Comparison of ENCODE assay signal across 20 cellular contexts in the genomic region with DNA sequence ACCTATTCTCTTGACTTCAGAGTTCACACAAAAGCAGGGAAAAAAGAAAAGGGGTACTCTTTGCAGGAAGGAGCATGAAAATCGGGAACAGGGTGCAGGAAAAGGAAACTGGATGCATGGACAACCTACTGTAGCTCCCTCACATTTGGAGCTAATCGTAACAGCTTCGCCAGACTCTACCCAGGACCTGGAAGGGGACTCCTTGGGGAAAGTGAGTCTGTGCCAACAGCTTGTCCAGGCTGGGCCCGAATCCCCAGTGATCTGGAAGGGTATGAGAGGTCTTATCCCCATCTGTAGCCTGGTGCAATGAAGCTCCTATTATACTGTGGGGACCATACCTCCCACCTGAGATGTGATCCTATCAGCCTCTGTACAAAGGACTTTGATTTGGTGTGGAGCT. TPM values are rescaled to one million over a fixed set of nuclear protein-coding genes. Genes with fewer than 3 reads are reported as not detected.
A peak's percentile ranks its signal among the peaks of the same experiment; 100 is the strongest.
DNase-seq lines count a peak whose midpoint lies in the region; FAIRE-seq and TF ChIP-seq lines count a peak whose summit lies in the region.
"Had no signal": no experiment of that assay in that cellular context is flagged by ENCODE, and none has a peak within 500 bp of the region (broad histone marks: within the 10 kb centered on the region; RNA-seq: fewer than 3 reads in every experiment).

No MANE protein-coding gene starts in this region.

- peaks cover 15% of the 10 kb centered on the region for H3K36me3 Mint-ChIP-seq in activated T-cell treated with anti-CD3 and anti-CD28 coated beads, Interleukin-2, amount 50 U/mL, for 24 hours (ENCODE audit: low read depth)
- H3K36me3 Mint-ChIP-seq: IgD-negative memory B cell had no signal

- no peak overlapping the region for H4K8ac ChIP-seq in mesendoderm (ENCODE audit: low read depth, low read length)

- H3K9me3 Mint-ChIP-seq in activated T-cell treated with anti-CD3 and anti-CD28 coated beads, Interleukin-2, amount 50 U/mL, for 24 hours: peaks cover 4% of the 10 kb centered on the region
- H3K9me3 Mint-ChIP-seq: CD4-positive, alpha-beta T cell; IgD-negative memory B cell had no signal

- no peak overlapping the region for H3K18ac ChIP-seq in mesendoderm (ENCODE audit: low read length)

- H3K79me2 ChIP-seq in mesendoderm (ENCODE audit: control insufficient read depth, insufficient read depth, low read length): peaks cover 8% of the 10 kb centered on the region

- H3K4ac ChIP-seq in mesendoderm (ENCODE audit: low read depth, low read length): no peak overlapping the region

- no peak overlapping the region for H3K23ac ChIP-seq in mesendoderm (ENCODE audit: low read length)

- no peak overlapping the region for H3K4me3 ChIP-seq in mesendoderm (ENCODE audit: low read length)
- H3K4me3 ChIP-seq: HAP-1, SJCRH30 had no signal

- H2BK15ac ChIP-seq in mesendoderm (replicated peaks; ENCODE audit: low read depth): no peak overlapping the region

- H3K4me1 ChIP-seq in mesendoderm (ENCODE audit: control insufficient read depth, low read depth, low read length): no peaks in the 10 kb centered on the region

- no peaks in the 10 kb centered on the region for H3K79me1 ChIP-seq in mesendoderm (ENCODE audit: low read length)

- H3K36me3 ChIP-seq in mesendoderm (ENCODE audit: control insufficient read depth, insufficient read depth, low read length): no peaks in the 10 kb centered on the region
- H3K36me3 ChIP-seq: HAP-1, SJCRH30 had no signal

- no peaks in the 10 kb centered on the region for H3K27me3 ChIP-seq in mesendoderm (ENCODE audit: insufficient read depth, low read length, poor library complexity)

- no peaks in the 10 kb centered on the region for H3K27me3 Mint-ChIP-seq in activated T-cell treated with anti-CD3 and anti-CD28 coated beads, Interleukin-2, amount 50 U/mL, for 24 hours

- TF ChIP-seq POLR2A in GM12891 (IDR thresholded peaks at IDR 0.05; ENCODE audit: low read depth, low read length): no peak

- H2AK5ac ChIP-seq in mesendoderm (ENCODE audit: low read length): no peak overlapping the region

- H4K5ac ChIP-seq in mesendoderm (ENCODE audit: low read length): no peak overlapping the region

- no peak overlapping the region for H3K4me2 ChIP-seq in mesendoderm (ENCODE audit: low read length)

- no peak for FAIRE-seq in GM12891 (lab: Jason Lieb, UNC)
- FAIRE-seq: HTR-8/SVneo had no signal

- no peak overlapping the region for H3K4me3 Mint-ChIP-seq in activated T-cell treated with anti-CD3 and anti-CD28 coated beads, Interleukin-2, amount 50 U/mL, for 24 hours
- H3K4me3 Mint-ChIP-seq: CD4-positive, alpha-beta T cell had no signal

- H3K27ac Mint-ChIP-seq in activated T-cell treated with anti-CD3 and anti-CD28 coated beads, Interleukin-2, amount 50 U/mL, for 24 hours: no peak overlapping the region
- H3K27ac Mint-ChIP-seq: CD4-positive, alpha-beta T cell had no signal

- peak overlapping the region; percentile 15 for H3K56ac ChIP-seq in mesendoderm (ENCODE audit: low read length)

- H3K4me1 Mint-ChIP-seq in activated T-cell treated with anti-CD3 and anti-CD28 coated beads, Interleukin-2, amount 50 U/mL, for 24 hours (ENCODE audit: low read depth): peaks cover 11% of the 10 kb centered on the region

- H2BK120ac ChIP-seq in mesendoderm (ENCODE audit: low read depth, low read length): no peak overlapping the region

- no peak overlapping the region for H2BK5ac ChIP-seq in mesendoderm (ENCODE audit: low read length)

- no peak overlapping the region for H3K9ac ChIP-seq in mesendoderm (ENCODE audit: low read length)

- H3K27ac ChIP-seq in mesendoderm (ENCODE audit: low read depth, low read length): no peak overlapping the region
- H3K27ac ChIP-seq: HL-60, RWPE1, SJCRH30 had no signal

- WGBS in mesendoderm (ENCODE audit: extremely low coverage, insufficient coverage, low lambda C conversion rate): no CpG with 5 or more reads among the region's 4 CpGs

- DNase-seq in activated T-cell treated with anti-CD3 and anti-CD28 coated beads, Interleukin-2, amount 50 U/mL, for 24 hours: peak; percentile 9
- no peak for DNase-seq in activated T-cell treated with anti-CD3 and anti-CD28 coated beads, Interleukin-2, amount 50 U/mL, for 48 hours
- DNase-seq in NCI-H2171 treated with DMSO at 0.1 percent for 48 hours (lab: John Stamatoyannopoulos, UW): peak; percentile 81
- DNase-seq in mesendoderm: no peak
- DNase-seq in stimulated activated naive CD4-positive, alpha-beta T cell treated with Interleukin-2 at 50 U/mL for 16 hours (lab: John Stamatoyannopoulos, UW): no peak
- DNase-seq in central memory CD4-positive, alpha-beta T cell: no peak
- DNase-seq in GM12891 (ENCODE audit: insufficient read length, low spot score): no peak
- DNase-seq: ACHN; CD4-positive, alpha-beta T cell; DMS79; MM.1S; NCI-H1092 treated with DMSO at 0.1 percent for 48 hours; NCI-H345; NCI-H69; SJCRH30 had no signal

TF ChIP-seq in GM12891, 5 proteins besides CTCF, POLR2A, EP300 and RAD21:
- TF ChIP-seq POLR2AphosphoS5 (IDR thresholded peaks at IDR 0.05; ENCODE audit: low read depth, low read length): no peak
- no peak for TF ChIP-seq TAF1 (IDR thresholded peaks at IDR 0.05; ENCODE audit: low read depth, low read length)
- TF ChIP-seq SPI1 (IDR thresholded peaks at IDR 0.05; ENCODE audit: low read depth, low read length): no peak
- TF ChIP-seq POU2F2 (IDR thresholded peaks at IDR 0.05; ENCODE audit: low read depth, low read length): no peak
- TF ChIP-seq PAX5 (IDR thresholded peaks at IDR 0.05; ENCODE audit: insufficient read depth, low read length, severe bottlenecking): no peak

RNA-seq across cellular contexts. Expression of a gene that starts 3.4 kb away (rescaled TPM):
- polyA plus RNA-seq in mesendoderm (2013, experiment 1 of 2): 16.4 TPM
- 17.2 TPM for polyA plus RNA-seq in mesendoderm (2013, experiment 2 of 2)
- 28.1 TPM for polyA plus RNA-seq in GM12891 (2012; ENCODE audit: low read depth, missing spikeins)

RNA-seq across cellular contexts. Expression of a gene that starts 26.4 kb away (rescaled TPM):
- polyA plus RNA-seq in mesendoderm (2013, experiment 1 of 2): 59.4 TPM
- polyA plus RNA-seq in mesendoderm (2013, experiment 2 of 2): 58.0 TPM
- polyA plus RNA-seq in GM12891 (2012; ENCODE audit: low read depth, missing spikeins): 30.7 TPM

Comparison
In these comparisons a context has a peak if more than half of its experiments do, and no peak if none do; other contexts are left out.
1. DNase-seq: peak in activated T-cell treated with anti-CD3 and anti-CD28 coated beads, Interleukin-2, amount 50 U/mL, for 24 hours (single experiment) and NCI-H2171 treated with DMSO at 0.1 percent for 48 hours (single experiment); none in activated T-cell treated with anti-CD3 and anti-CD28 coated beads, Interleukin-2, amount 50 U/mL, for 48 hours (0 of 2), mesendoderm (single experiment), stimulated activated naive CD4-positive, alpha-beta T cell treated with Interleukin-2 at 50 U/mL for 16 hours (single experiment), central memory CD4-positive, alpha-beta T cell (single experiment) and GM12891 (single experiment).